ENCODE assay signal across 8 cellular contexts in the genomic region with DNA sequence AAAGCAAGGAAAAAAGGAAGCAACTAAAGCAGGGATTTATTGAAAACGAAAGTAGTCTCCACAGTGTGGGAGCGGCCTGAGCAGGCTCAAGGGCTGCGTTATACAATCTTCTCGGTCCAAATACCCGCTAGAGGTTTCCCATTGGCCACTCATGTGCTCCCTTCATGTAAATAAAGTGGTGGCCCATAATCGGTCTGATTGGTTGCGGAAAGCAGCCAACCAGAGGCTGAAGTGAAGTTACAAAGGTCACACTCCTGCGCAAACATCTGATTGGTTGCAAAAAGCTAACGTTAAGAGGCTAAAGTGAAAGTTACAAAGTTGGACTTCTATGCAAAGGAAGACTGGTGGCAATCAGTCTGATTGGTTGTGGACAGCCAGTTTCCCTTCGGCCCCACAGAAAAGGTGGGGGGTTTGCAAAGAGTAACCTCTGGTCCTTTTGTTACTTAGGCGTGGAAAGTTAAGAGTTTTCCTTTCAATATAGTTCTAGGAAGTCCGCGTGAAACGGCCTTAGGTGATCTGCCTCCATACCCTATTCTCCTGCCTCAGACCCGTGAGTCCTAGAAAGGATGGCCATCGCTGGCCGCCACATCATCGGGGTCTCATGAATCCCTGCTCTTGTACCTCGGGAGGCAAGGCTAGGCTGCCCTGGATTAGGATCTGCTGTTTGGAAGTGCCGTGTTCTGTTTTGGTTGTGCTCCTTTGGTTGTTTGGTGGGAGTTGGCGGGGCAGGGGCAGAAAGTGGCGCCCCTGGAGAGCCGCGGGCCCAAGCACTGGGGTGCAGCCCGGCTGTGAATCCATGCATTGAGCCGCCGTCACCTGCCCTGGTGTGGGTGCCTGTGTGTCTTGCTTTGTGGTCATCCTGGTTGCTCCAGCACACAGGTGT.
A peak's percentile ranks its signal among the peaks of the same experiment; 100 is the strongest.
DNase-seq lines count a peak whose midpoint lies in the region; ATAC-seq and TF ChIP-seq lines count a peak whose summit lies in the region.

No MANE protein-coding gene starts in this region.

- peak overlapping the region in 9 of 10 donors; percentile 56 to 81 (median 76) for H3K27ac ChIP-seq in heart right ventricle
- H3K27ac ChIP-seq in skin epidermis = peak overlapping the region in 8 of 21 experiments; percentile 52 to 84 (median 68)

- no peaks in the 10 kb centered on the region for H3K36me3 ChIP-seq in heart right ventricle
- no peaks in the 10 kb centered on the region for H3K36me3 ChIP-seq in BE2C

- 81 to 91% methylated on average over 27 of the region's 27 CpGs for WGBS in heart right ventricle, 2 donors

- TF ChIP-seq CTCF in GM12865 (IDR thresholded peaks at IDR 0.05; ENCODE audit: insufficient read depth, low read depth, low read length, missing control alignments) (no peak), heart right ventricle (IDR thresholded peaks at IDR 0.05) (no peak), BE2C (IDR thresholded peaks at IDR 0.05; ENCODE audit: low read depth, low read length) (no peak)

- intact Hi-C loops in activated T-helper 2 cell treated with anti-CD3 and anti-CD28 coated beads, Interferon-gamma antibody, Interleukin-2, Interleukin-4, amounts not matched to agents 10 μg/mL and 5 μg/mL and 100 μg/mL, durations not matched to agents 14 hours and 24 hours and 36 hours (cut with micrococcal nuclease) = loop anchor here (2.0 to 5.0 kb wide), 4 partner anchors 21 to 239 kb away; a partner anchor contains a TSS
- intact Hi-C loops in heart right ventricle (cut with DNase I) = no loop called here

- H3K4me1 ChIP-seq in heart right ventricle = peaks cover 0 to 22% (median 11%) of the 10 kb centered on the region in 9 donors
- H3K4me1 ChIP-seq in BE2C = no peaks in the 10 kb centered on the region

- H3K4me3 ChIP-seq in GM12865 (ENCODE audit: low read depth, low read length) (peak overlapping the region; percentile 65), heart right ventricle (peak overlapping the region; percentile 54 to 78 (median 73)), skin epidermis (peak overlapping the region; percentile 49 to 62 (median 54)), BE2C (ENCODE audit: low read depth, low read length) (no peak overlapping the region)

- H3K27me3 ChIP-seq in heart right ventricle = peaks cover 0 to 18% (median 0%) of the 10 kb centered on the region in 7 donors
- H3K27me3 ChIP-seq in BE2C = peaks cover 2% of the 10 kb centered on the region; the same call in 1 of the 2 replicates

- peak overlapping the region; percentile 96 for H3K4me3 Mint-ChIP-seq in activated T-helper 2 cell treated with anti-CD3 and anti-CD28 coated beads, Interferon-gamma antibody, Interleukin-2, Interleukin-4, amounts not matched to agents 10 μg/mL and 5 μg/mL and 100 μg/mL, durations not matched to agents 14 hours and 24 hours and 36 hours (ENCODE audit: low read depth)

- H3K27me3 Mint-ChIP-seq in activated T-helper 2 cell treated with anti-CD3 and anti-CD28 coated beads, Interferon-gamma antibody, Interleukin-2, Interleukin-4, amounts not matched to agents 10 μg/mL and 5 μg/mL and 100 μg/mL, durations not matched to agents 14 hours and 24 hours and 36 hours (ENCODE audit: low read depth) = peaks cover 12% of the 10 kb centered on the region

- peaks cover 3% of the 10 kb centered on the region for H3K36me3 Mint-ChIP-seq in activated T-helper 2 cell treated with anti-CD3 and anti-CD28 coated beads, Interferon-gamma antibody, Interleukin-2, Interleukin-4, amounts not matched to agents 10 μg/mL and 5 μg/mL and 100 μg/mL, durations not matched to agents 14 hours and 24 hours and 36 hours (ENCODE audit: low read depth)

- DNase-seq in GM12865 (ENCODE audit: low read depth) (peak; percentile 70), NOMO-1 treated with DMSO at 0.1 percent for 48 hours (lab: John Stamatoyannopoulos, UW; ENCODE audit: unreplicated experiment) (peak; percentile 88), heart right ventricle (peak; percentile 30 to 75), BE2C (no peak)
- peak; percentile 76 for DNase-seq in activated T-helper 2 cell treated with anti-CD3 and anti-CD28 coated beads, Interferon-gamma antibody, Interleukin-2, Interleukin-4, amounts not matched to agents 10 μg/mL and 5 μg/mL and 100 μg/mL, durations not matched to agents 14 hours and 24 hours and 36 hours (ENCODE audit: low spot score)

- H3K4me1 Mint-ChIP-seq in activated T-helper 2 cell treated with anti-CD3 and anti-CD28 coated beads, Interferon-gamma antibody, Interleukin-2, Interleukin-4, amounts not matched to agents 10 μg/mL and 5 μg/mL and 100 μg/mL, durations not matched to agents 14 hours and 24 hours and 36 hours (ENCODE audit: low read depth) = peaks cover 20% of the 10 kb centered on the region

- H3K27ac Mint-ChIP-seq in activated T-helper 2 cell treated with anti-CD3 and anti-CD28 coated beads, Interferon-gamma antibody, Interleukin-2, Interleukin-4, amounts not matched to agents 10 μg/mL and 5 μg/mL and 100 μg/mL, durations not matched to agents 14 hours and 24 hours and 36 hours = peak overlapping the region; percentile 83

- peaks cover 1% of the 10 kb centered on the region for H3K9me3 Mint-ChIP-seq in activated T-helper 2 cell treated with anti-CD3 and anti-CD28 coated beads, Interferon-gamma antibody, Interleukin-2, Interleukin-4, amounts not matched to agents 10 μg/mL and 5 μg/mL and 100 μg/mL, durations not matched to agents 14 hours and 24 hours and 36 hours

- H3K9me3 ChIP-seq in heart right ventricle (peaks cover 0 to 7% (median 0%) of the 10 kb centered on the region in 11 donors), BE2C (no peaks in the 10 kb centered on the region)

- ATAC-seq in HG02763 (IDR thresholded peaks at IDR 0.05; ENCODE audit: unreplicated experiment) (peak; percentile 55), heart right ventricle (peak; percentile 67 to 94 (median 91)), HG03108 (IDR thresholded peaks at IDR 0.05; ENCODE audit: unreplicated experiment) (no peak)
